ENCODE assay signal across 9 cellular contexts in genomic region chr16:49158029-49158642, GRCh38.
A peak's percentile ranks its signal among the peaks of the same experiment; 100 is the strongest.
DNase-seq lines count a peak whose midpoint lies in the region; ATAC-seq and TF ChIP-seq lines count a peak whose summit lies in the region.
"Had no signal": no experiment of that assay in that cellular context is flagged by ENCODE, and none has a peak within 500 bp of the region (broad histone marks: within the 10 kb centered on the region; RNA-seq: fewer than 3 reads in every experiment).

No MANE protein-coding gene starts in this region.

- no peaks in the 10 kb centered on the region for H3K4me1 Mint-ChIP-seq in progenitor cell of endocrine pancreas (ENCODE audit: low read depth)

- no peaks in the 10 kb centered on the region for H3K36me3 ChIP-seq in colonic mucosa

- no peaks in the 10 kb centered on the region for H3K9me3 ChIP-seq in colonic mucosa

- no peak for ATAC-seq in GM21717 (IDR thresholded peaks at IDR 0.05; ENCODE audit: unreplicated experiment)
- ATAC-seq in esophagus mucosa, result no peak

- no peak for TF ChIP-seq CTCF in colonic mucosa (IDR thresholded peaks at IDR 0.05)
- no peak for TF ChIP-seq CTCF in progenitor cell of endocrine pancreas (IDR thresholded peaks at IDR 0.05; ENCODE audit: unreplicated experiment)

- no peak overlapping the region for H3K4me3 Mint-ChIP-seq in progenitor cell of endocrine pancreas (ENCODE audit: low read depth)

- intact Hi-C loops in colonic mucosa (cut with DNase I), result no loop called here

- no peaks in the 10 kb centered on the region for H3K4me1 ChIP-seq in colonic mucosa

- H3K27ac Mint-ChIP-seq in progenitor cell of endocrine pancreas, result no peak overlapping the region

- no peaks in the 10 kb centered on the region for H3K9me3 Mint-ChIP-seq in progenitor cell of endocrine pancreas (ENCODE audit: low read depth)

- H3K27me3 ChIP-seq in colonic mucosa, result no peaks in the 10 kb centered on the region

- DNase-seq in NCI-H82 (lab: John Stamatoyannopoulos, UW) (peak; percentile 6), NCI-H82 treated with DMSO at 0.1 percent for 48 hours (lab: John Stamatoyannopoulos, UW; ENCODE audit: unreplicated experiment) (no peak), NCI-H460 (ENCODE audit: extremely low read depth, low read depth) (peak; percentile 29), colonic mucosa (peak; percentile 32), progenitor cell of endocrine pancreas (ENCODE audit: low spot score, unreplicated experiment) (peak; percentile 56), NCI-H187 treated with DMSO at 0.1 percent for 48 hours (lab: John Stamatoyannopoulos, UW) (no peak)
- DNase-seq: occipital lobe had no signal

- no peaks in the 10 kb centered on the region for H3K36me3 Mint-ChIP-seq in progenitor cell of endocrine pancreas (ENCODE audit: insufficient read depth)

- peaks cover 12% of the 10 kb centered on the region for H3K27me3 Mint-ChIP-seq in progenitor cell of endocrine pancreas

- no peak overlapping the region for H3K9ac ChIP-seq in colonic mucosa (ENCODE audit: low read depth in 2 of 2, low read length in 2 of 2)

- H3K4me3 ChIP-seq in colonic mucosa, result no peak overlapping the region

- no peak overlapping the region for H3K27ac ChIP-seq in colonic mucosa

Comparison
In these comparisons a context has a peak if more than half of its experiments do, and no peak if none do; other contexts are left out.
1. DNase-seq: peak in NCI-H82 (single experiment), NCI-H460 (single experiment), colonic mucosa (single experiment) and progenitor cell of endocrine pancreas (single experiment); none in NCI-H82 treated with DMSO at 0.1 percent for 48 hours (single experiment) and NCI-H187 treated with DMSO at 0.1 percent for 48 hours (single experiment).